In genomic region chr6:143677891-143678737, GRCh38 we compare ENCODE assay signal across 1 cellular context.
TF ChIP-seq lines count a peak whose summit lies in the region.

Gene PHACTR2, plus strand, starts transcription at chr6:143677965. Its CDS starts 199 bp downstream, at chr6:143678164.

TF ChIP-seq in HepG2, 621 proteins besides CTCF, POLR2A, EP300 and RAD21 (continued from another document and continues in another):
- TF ChIP-seq ATF6 (CRISPR knock-in tag; conservative IDR thresholded peaks at IDR 0.05) = peak; percentile 19; the same call in 1 of the 2 replicates
- no peak for TF ChIP-seq CC2D1A (CRISPR knock-in tag; IDR thresholded peaks at IDR 0.05)
- TF ChIP-seq ISL2 (CRISPR knock-in tag; IDR thresholded peaks at IDR 0.05) = peak; percentile 41; the same call in 1 of the 2 replicates
- TF ChIP-seq ZNF768 (CRISPR knock-in tag; IDR thresholded peaks at IDR 0.05) = peak; percentile 80; the same call in 1 of the 2 replicates
- peak; percentile 16 for TF ChIP-seq ZSCAN5A (CRISPR knock-in tag; IDR thresholded peaks at IDR 0.05; ENCODE audit: borderline replicate concordance)
- TF ChIP-seq KLF6 (CRISPR knock-in tag; IDR thresholded peaks at IDR 0.05) = 0 out of 2 replicates have a peak, but pooled peaks have one; percentile 30
- peak; percentile 48; the same call in 1 of the 2 replicates for TF ChIP-seq NFAT5 (CRISPR knock-in tag; IDR thresholded peaks at IDR 0.05)
- peak; percentile 84 for TF ChIP-seq SNAI1 (CRISPR knock-in tag; IDR thresholded peaks at IDR 0.05; ENCODE audit: borderline replicate concordance)
- peak; percentile 74; the same call in 1 of the 2 replicates for TF ChIP-seq NFKB2 (CRISPR knock-in tag; IDR thresholded peaks at IDR 0.05; ENCODE audit: borderline replicate concordance)
- no peak for TF ChIP-seq NCOA5 (CRISPR knock-in tag; IDR thresholded peaks at IDR 0.05)
- peak; percentile 85 for TF ChIP-seq ZNF567 (CRISPR knock-in tag; IDR thresholded peaks at IDR 0.05; ENCODE audit: borderline replicate concordance)
- peak; percentile 80; the same call in 1 of the 2 replicates for TF ChIP-seq ZNF691 (CRISPR knock-in tag; IDR thresholded peaks at IDR 0.05; ENCODE audit: borderline replicate concordance, low read depth)
- TF ChIP-seq ZNF101 (CRISPR knock-in tag; IDR thresholded peaks at IDR 0.05; ENCODE audit: borderline replicate concordance, low read depth) = no peak
- peak; percentile 87; the same call in 1 of the 2 replicates for TF ChIP-seq ZNF773 (CRISPR knock-in tag; IDR thresholded peaks at IDR 0.05; ENCODE audit: borderline replicate concordance)
- TF ChIP-seq ZC3H4 (CRISPR knock-in tag; IDR thresholded peaks at IDR 0.05; ENCODE audit: borderline replicate concordance) = no peak
- peak; percentile 76 for TF ChIP-seq RBM39 (IDR thresholded peaks at IDR 0.05; ENCODE audit: low read depth, low read length, poor library complexity, severe bottlenecking)
- TF ChIP-seq ATRX (CRISPR knock-in tag; IDR thresholded peaks at IDR 0.05; ENCODE audit: borderline replicate concordance) = no peak
- TF ChIP-seq SALL1 (CRISPR knock-in tag; IDR thresholded peaks at IDR 0.05) = peak; percentile 89
- 0 out of 2 replicates have a peak, but pooled peaks have one; percentile 57 for TF ChIP-seq HINFP (CRISPR knock-in tag; IDR thresholded peaks at IDR 0.05; ENCODE audit: low read depth)
- peak; percentile 24; the same call in 1 of the 2 replicates for TF ChIP-seq ZNF224 (CRISPR knock-in tag; IDR thresholded peaks at IDR 0.05)
- TF ChIP-seq CENPT (CRISPR knock-in tag; IDR thresholded peaks at IDR 0.05; ENCODE audit: low read depth) = 0 out of 2 replicates have a peak, but pooled peaks have one; percentile 76
- TF ChIP-seq RARA (CRISPR knock-in tag; IDR thresholded peaks at IDR 0.05) = peak; percentile 19; the same call in 1 of the 2 replicates
- TF ChIP-seq ZNF570 (CRISPR knock-in tag; IDR thresholded peaks at IDR 0.05; ENCODE audit: borderline replicate concordance) = no peak
- no peak for TF ChIP-seq THRA (CRISPR knock-in tag; IDR thresholded peaks at IDR 0.05; ENCODE audit: borderline replicate concordance)
- TF ChIP-seq IKZF1 (IDR thresholded peaks at IDR 0.05) = no peak
- TF ChIP-seq SOX13 (IDR thresholded peaks at IDR 0.05) = no peak; the same call in 1 of the 2 replicates
- peak in 1 of 2 experiments; percentile 47; a peak in 2 of 4 replicates for TF ChIP-seq SOX13 (CRISPR knock-in tag; conservative IDR thresholded peaks at IDR 0.05 in 1 of 2, IDR thresholded peaks at IDR 0.05 in 1 of 2)
- peak; percentile 54; the same call in 1 of the 2 replicates for TF ChIP-seq ZNF468 (CRISPR knock-in tag; IDR thresholded peaks at IDR 0.05)
- TF ChIP-seq ZNF446 (CRISPR knock-in tag; IDR thresholded peaks at IDR 0.05) = peak; percentile 69; the same call in 1 of the 2 replicates
- TF ChIP-seq SIX1 (CRISPR knock-in tag; IDR thresholded peaks at IDR 0.05; ENCODE audit: borderline replicate concordance) = no peak
- TF ChIP-seq TEF (CRISPR knock-in tag; IDR thresholded peaks at IDR 0.05) = no peak
- TF ChIP-seq ESRRA (CRISPR knock-in tag; IDR thresholded peaks at IDR 0.05; ENCODE audit: low read depth) = peak; percentile 23; the same call in 1 of the 2 replicates
- peak; percentile 76 for TF ChIP-seq PHF8 (CRISPR knock-in tag; IDR thresholded peaks at IDR 0.05)
- no peak for TF ChIP-seq SCMH1 (CRISPR knock-in tag; IDR thresholded peaks at IDR 0.05; ENCODE audit: borderline replicate concordance)
- peak; percentile 76; the same call in 1 of the 2 replicates for TF ChIP-seq ZNF670 (CRISPR knock-in tag; IDR thresholded peaks at IDR 0.05; ENCODE audit: borderline replicate concordance)
- TF ChIP-seq IKZF4 (CRISPR knock-in tag; IDR thresholded peaks at IDR 0.05; ENCODE audit: borderline replicate concordance, low read depth, not compliant biosample characterization) = peak; percentile 66
- peak; percentile 67 for TF ChIP-seq ZMYM4 (CRISPR knock-in tag; IDR thresholded peaks at IDR 0.05)
- peak; percentile 27; the same call in 1 of the 2 replicates for TF ChIP-seq ZNF784 (CRISPR knock-in tag; IDR thresholded peaks at IDR 0.05; ENCODE audit: borderline replicate concordance)
- TF ChIP-seq RFXAP (CRISPR knock-in tag; IDR thresholded peaks at IDR 0.05; ENCODE audit: borderline replicate concordance) = peak; percentile 47; the same call in 1 of the 2 replicates
- TF ChIP-seq CCDC6 (CRISPR knock-in tag; IDR thresholded peaks at IDR 0.05) = no peak; the same call in 1 of the 2 replicates
- TF ChIP-seq PRPF4 (IDR thresholded peaks at IDR 0.05; ENCODE audit: low read depth, low read length, poor library complexity, severe bottlenecking) = no peak
- TF ChIP-seq KAT2B (IDR thresholded peaks at IDR 0.05; ENCODE audit: borderline replicate concordance, low read depth, low read length) = no peak
- peak; percentile 61; the same call in 1 of the 2 replicates for TF ChIP-seq ZNF441 (CRISPR knock-in tag; IDR thresholded peaks at IDR 0.05; ENCODE audit: borderline replicate concordance)
- peak; percentile 67; the same call in 1 of the 2 replicates for TF ChIP-seq BHLHE40 (IDR thresholded peaks at IDR 0.05; ENCODE audit: low read length)
- TF ChIP-seq NR2F2 (IDR thresholded peaks at IDR 0.05; ENCODE audit: borderline replicate concordance, low read depth) = peak; percentile 71
- TF ChIP-seq NCOR1 (IDR thresholded peaks at IDR 0.05; ENCODE audit: borderline replicate concordance, low read length) = peak; percentile 28; the same call in 1 of the 2 replicates
- TF ChIP-seq GATA4 (IDR thresholded peaks at IDR 0.05; ENCODE audit: borderline replicate concordance, low read depth) = peak; percentile 18; the same call in 1 of the 2 replicates
- TF ChIP-seq RNF2 (conservative IDR thresholded peaks at IDR 0.05; ENCODE audit: low read depth) = peak; percentile 65; the same call in 1 of the 2 replicates
- no peak for TF ChIP-seq NFYB (CRISPR knock-in tag; IDR thresholded peaks at IDR 0.05)
- TF ChIP-seq ZNF598 (CRISPR knock-in tag; IDR thresholded peaks at IDR 0.05; ENCODE audit: borderline replicate concordance) = peak; percentile 62; the same call in 1 of the 2 replicates
- no peak for TF ChIP-seq RFXANK (CRISPR knock-in tag; IDR thresholded peaks at IDR 0.05)
- TF ChIP-seq ZNF362 (CRISPR knock-in tag; IDR thresholded peaks at IDR 0.05; ENCODE audit: borderline replicate concordance) = no peak
